Comparison of ENCODE assay signal across 13 cellular contexts in the genomic region with DNA sequence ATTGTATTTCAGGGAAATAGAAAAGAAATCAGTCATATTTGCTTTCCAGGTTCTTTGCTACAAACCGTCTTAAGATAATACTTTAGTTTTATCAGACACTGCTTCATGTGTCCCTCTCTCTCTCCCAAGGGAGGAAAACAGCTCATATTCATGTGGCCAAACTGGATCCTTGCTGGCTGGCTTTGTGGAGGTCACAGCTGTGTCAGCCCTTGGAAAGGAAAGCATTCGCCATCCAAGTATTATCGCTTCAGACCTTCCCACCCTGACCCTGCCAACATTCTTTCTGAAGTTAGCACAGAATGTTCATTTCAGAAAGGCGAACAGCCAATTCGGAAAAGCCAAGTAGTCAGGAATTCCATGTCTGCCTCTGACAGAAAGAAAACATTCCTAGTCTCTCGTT.
DNase-seq lines count a peak whose midpoint lies in the region; FAIRE-seq and TF ChIP-seq lines count a peak whose summit lies in the region.
"Had no signal": no experiment of that assay in that cellular context is flagged by ENCODE, and none has a peak within 500 bp of the region (broad histone marks: within the 10 kb centered on the region; RNA-seq: fewer than 3 reads in every experiment).

No MANE protein-coding gene starts in this region.

- WGBS in transverse colon (ENCODE audit: low coverage in 1 of 2), 2 donors = 74 to 84% methylated on average over 5 to 6 of the region's 6 CpGs

- H3K27ac ChIP-seq in astrocyte (ENCODE audit: low read depth, low read length) = peak overlapping the region; percentile 22
- peak overlapping the region; percentile 54 to 72 (median 66) for H3K27ac ChIP-seq in transverse colon

- intact Hi-C loops in transverse colon (cut with DNase I; ENCODE audit: low total_unique reads) = no loop called here
- intact Hi-C loops in CD14-positive monocyte (cut with micrococcal nuclease) = no loop called here

- TF ChIP-seq POLR2A in transverse colon (IDR thresholded peaks at IDR 0.05) = no peak

- H3K9ac ChIP-seq in astrocyte (ENCODE audit: low read length) = no peak overlapping the region

- no peak for TF ChIP-seq EP300 in transverse colon (IDR thresholded peaks at IDR 0.05; ENCODE audit: low read depth)

- H2AFZ ChIP-seq in astrocyte (ENCODE audit: low read depth, low read length) = no peak overlapping the region

- peaks cover 4% of the 10 kb centered on the region for H3K9me3 Mint-ChIP-seq in astrocyte (ENCODE audit: unreplicated experiment)
- no peaks in the 10 kb centered on the region for H3K9me3 Mint-ChIP-seq in nephron progenitor cell
- H3K9me3 Mint-ChIP-seq in CD14-positive monocyte = peaks cover 0 to 5% (median 1%) of the 10 kb centered on the region in 7 donors
- H3K9me3 Mint-ChIP-seq: H9 had no signal

- H3K4me1 ChIP-seq in astrocyte (ENCODE audit: insufficient read depth, low read length) = peaks cover 10% of the 10 kb centered on the region
- H3K4me1 ChIP-seq in transverse colon = peaks cover 0 to 3% (median 0%) of the 10 kb centered on the region in 4 donors

- H3K4me3 Mint-ChIP-seq in astrocyte (ENCODE audit: unreplicated experiment) (no peak overlapping the region), nephron progenitor cell (no peak overlapping the region), CD14-positive monocyte (no peak overlapping the region)
- H3K4me3 Mint-ChIP-seq: H9; naive thymus-derived CD4-positive, alpha-beta T cell; T-cell had no signal

- H3K36me3 ChIP-seq in astrocyte (ENCODE audit: insufficient read depth, low read length) (no peaks in the 10 kb centered on the region), transverse colon (no peaks in the 10 kb centered on the region)

- H3K36me3 Mint-ChIP-seq in astrocyte (ENCODE audit: low read depth, unreplicated experiment) (peaks cover 4% of the 10 kb centered on the region), nephron progenitor cell (ENCODE audit: low read depth) (peaks cover 55% of the 10 kb centered on the region), CD14-positive monocyte (no peaks in the 10 kb centered on the region)
- H3K36me3 Mint-ChIP-seq: naive thymus-derived CD4-positive, alpha-beta T cell; T-cell had no signal

- no peaks in the 10 kb centered on the region for H3K27me3 ChIP-seq in astrocyte (ENCODE audit: insufficient read depth, low read length)
- no peaks in the 10 kb centered on the region for H3K27me3 ChIP-seq in transverse colon

- TF ChIP-seq CTCF in astrocyte (IDR thresholded peaks at IDR 0.05; ENCODE audit: insufficient read depth, low read depth, low read length) = no peak
- TF ChIP-seq CTCF in nephron progenitor cell (IDR thresholded peaks at IDR 0.05) = no peak
- no peak for TF ChIP-seq CTCF in transverse colon (IDR thresholded peaks at IDR 0.05)
- TF ChIP-seq CTCF in CD14-positive monocyte (IDR thresholded peaks at IDR 0.05) = no peak

- no peaks in the 10 kb centered on the region for H4K20me1 ChIP-seq in astrocyte (ENCODE audit: insufficient read depth, low read length)

- peak overlapping the region; percentile 43 for H3K4me2 ChIP-seq in astrocyte (ENCODE audit: low read length)

- no peak overlapping the region for H3K4me3 ChIP-seq in astrocyte (ENCODE audit: insufficient read depth, low read depth, low read length)
- H3K4me3 ChIP-seq in transverse colon = no peak overlapping the region

- in situ Hi-C loops in transverse colon (cut with MboI; ENCODE audit: low pct_ligation_motif_present in 1 of 4, low pct_unique_long_range_greater_than_20kb in 1 of 4, low sequenced_read_pairs in 3 of 4) = no loop called here

- H3K27me3 Mint-ChIP-seq in astrocyte (ENCODE audit: low read depth, unreplicated experiment) (no peaks in the 10 kb centered on the region), nephron progenitor cell (ENCODE audit: low read depth, poor library complexity) (no peaks in the 10 kb centered on the region), CD14-positive monocyte (ENCODE audit: low read depth in 3 of 3) (peaks cover 2 to 5% (median 4%) of the 10 kb centered on the region in 3 donors)

- FAIRE-seq in astrocyte (lab: Jason Lieb, UNC) = peak; percentile 50

- DNase-seq in astrocyte (ENCODE audit: low read depth) (peak; percentile 84), glomerular endothelial cell (ENCODE audit: extremely low read depth, low read depth, low spot score) (peak; percentile 63), nephron progenitor cell (no peak), transverse colon (peak; percentile 25), T1000 (lab: John Stamatoyannopoulos, UW) (no peak), NCI-H2029 (lab: John Stamatoyannopoulos, UW) (no peak), CD14-positive monocyte (ENCODE audit: low spot score) (no peak)
- no peak for DNase-seq in activated naive CD4-positive, alpha-beta T cell (lab: John Stamatoyannopoulos, UW)
- DNase-seq: DMS79; H9; naive thymus-derived CD4-positive, alpha-beta T cell; NCI-H1092; T-cell had no signal

- H3K4me1 Mint-ChIP-seq in astrocyte (ENCODE audit: low read depth, unreplicated experiment) (peaks cover 8% of the 10 kb centered on the region), nephron progenitor cell (peaks cover 9% of the 10 kb centered on the region), CD14-positive monocyte (no peaks in the 10 kb centered on the region)
- H3K4me1 Mint-ChIP-seq: naive thymus-derived CD4-positive, alpha-beta T cell; T-cell had no signal

- H3K9me3 ChIP-seq in astrocyte (ENCODE audit: insufficient read depth, low read depth, low read length) = no peaks in the 10 kb centered on the region
- no peaks in the 10 kb centered on the region for H3K9me3 ChIP-seq in transverse colon

- H3K79me2 ChIP-seq in astrocyte (ENCODE audit: insufficient read depth, low read length) = no peaks in the 10 kb centered on the region

- H3K27ac Mint-ChIP-seq in astrocyte (ENCODE audit: unreplicated experiment) = no peak overlapping the region
- peak overlapping the region; percentile 58 for H3K27ac Mint-ChIP-seq in nephron progenitor cell
- peak overlapping the region in 1 of 7 donors; percentile 28 for H3K27ac Mint-ChIP-seq in CD14-positive monocyte
- H3K27ac Mint-ChIP-seq: naive thymus-derived CD4-positive, alpha-beta T cell; T-cell had no signal

Comparison
In these comparisons a context has a peak if more than half of its experiments do, and no peak if none do; other contexts are left out.
1. DNase-seq: peak in astrocyte (single experiment), glomerular endothelial cell (single experiment) and transverse colon (single experiment); none in nephron progenitor cell (single experiment), T1000 (single experiment), NCI-H2029 (single experiment), CD14-positive monocyte (single experiment) and activated naive CD4-positive, alpha-beta T cell (0 of 4).